ENCODE assay signal across 26 cellular contexts in the genomic region with DNA sequence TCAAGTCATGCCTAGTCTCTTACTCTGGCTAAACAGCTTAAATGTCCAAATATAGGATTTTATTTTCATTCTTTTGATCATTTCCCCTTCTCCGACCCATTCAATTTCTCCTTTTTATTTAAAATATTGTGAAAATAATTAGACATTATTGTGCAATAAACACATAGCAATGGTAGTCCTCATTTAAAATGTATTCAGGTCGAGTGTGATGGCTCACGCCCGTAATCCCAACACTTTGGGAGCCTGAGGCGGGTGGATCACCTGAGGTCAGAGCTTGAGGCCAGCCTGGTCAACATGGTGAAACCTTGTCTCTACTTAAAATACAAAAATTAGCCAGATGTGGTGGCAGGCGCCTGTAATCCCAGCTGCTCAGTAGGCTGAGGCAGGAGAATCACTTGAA.
"Had no signal": no experiment of that assay in that cellular context is flagged by ENCODE, and none has a peak within 500 bp of the region (broad histone marks: within the 10 kb centered on the region; RNA-seq: fewer than 3 reads in every experiment).

No MANE protein-coding gene starts in this region.

- H3K27me3 ChIP-seq: stomach, suprapubic skin, testis, thyroid gland, tibial artery, tibial nerve, transverse colon, upper lobe of left lung, upper lobe of right lung, uterus, vagina had no signal

- H3K9me3 ChIP-seq: stomach, suprapubic skin, testis, thoracic aorta, thyroid gland, tibial artery, transverse colon, upper lobe of left lung, upper lobe of right lung, uterus, vagina had no signal

- H3K36me3 ChIP-seq: stomach, suprapubic skin, thyroid gland, transverse colon, upper lobe of left lung, upper lobe of right lung, uterus, vagina had no signal

- H3K27ac ChIP-seq: stomach, suprapubic skin, testis, thoracic aorta, thyroid gland, tibial artery, tibial nerve, transverse colon, upper lobe of left lung, upper lobe of right lung, uterus, vagina had no signal

- H3K4me3 ChIP-seq: stomach, suprapubic skin, testis, thoracic aorta, thyroid gland, tibial artery, tibial nerve, transverse colon, upper lobe of left lung, upper lobe of right lung, uterus, vagina had no signal

- DNase-seq: stimulated activated CD4-positive, alpha-beta T cell treated with anti-CD3 and anti-CD28 coated beads, Interleukin-2, amount 100 ng/mL, for 48 hours; stimulated activated CD4-positive, alpha-beta T cell treated with anti-CD3 and anti-CD28 coated beads, Interleukin-4, amount 100 ng/mL, for 1 hour; stimulated activated CD4-positive, alpha-beta T cell treated with anti-CD3 and anti-CD28 coated beads, Interleukin-4, amount 100 ng/mL, for 24 hours; stimulated activated CD4-positive, alpha-beta T cell treated with anti-CD3 and anti-CD28 coated beads, Interleukin-4, amount 100 ng/mL, for 4 hours; stimulated activated CD8-positive, alpha-beta memory T cell treated with anti-CD3 and anti-CD28 coated beads, Interleukin-4, amount 100 ng/mL, for 48 hours; stimulated activated naive B cell treated with anti-CD40 and anti-IgM and Interleukin-4, amounts not matched to agents 10 μg/mL and 1 μg/mL and 100 μg/mL, for 72 hours; stimulated activated naive CD4-positive, alpha-beta T cell; stimulated activated naive CD4-positive, alpha-beta T cell treated with Interleukin-2 at 50 U/mL for 16 hours; stimulated activated naive CD8-positive, alpha-beta T cell treated with anti-CD3 and anti-CD28 coated beads, Interleukin-15, amount 100 ng/mL, for 72 hours; stomach; substantia nigra; testis; thyroid gland; tibial artery; transverse colon; trophoblast cell; upper lobe of left lung; upper lobe of right lung; uterus had no signal

- ATAC-seq: stimulated activated effector memory CD8-positive, alpha-beta T cell treated with anti-CD3 and anti-CD28 coated beads, Interleukin-12 subunit alpha, Interleukin-12 subunit beta, amount 100 ng/mL, for 72 hours; stimulated activated memory B cell treated with anti-CD40 and anti-IgM and Interleukin-4, amounts not matched to agents 10 μg/mL and 1 μg/mL and 100 μg/mL, for 72 hours; stimulated activated naive B cell treated with anti-CD40 and anti-IgM and Interleukin-4, amounts not matched to agents 10 μg/mL and 1 μg/mL and 100 μg/mL, for 72 hours; stimulated activated naive CD8-positive, alpha-beta T cell treated with anti-CD3 and anti-CD28 coated beads, Interleukin-15, amount 100 ng/mL, for 72 hours; upper lobe of right lung had no signal

- H3K4me1 ChIP-seq: stomach, suprapubic skin, testis, thyroid gland, tibial nerve, transverse colon, upper lobe of left lung, upper lobe of right lung, uterus, vagina had no signal

- FAIRE-seq: urothelium cell line had no signal
